In genomic region chr3:106215047-106215446, GRCh38 we compare ENCODE assay signal across 1 cellular context.
TF ChIP-seq lines count a peak whose summit lies in the region.

No MANE protein-coding gene starts in this region.

TF ChIP-seq in HepG2, 621 proteins besides CTCF, POLR2A, EP300 and RAD21 (continued from another document):
- TF ChIP-seq MAZ (IDR thresholded peaks at IDR 0.05; ENCODE audit: borderline replicate concordance, low read depth, low read length) (no peak), MAZ (CRISPR knock-in tag; IDR thresholded peaks at IDR 0.05; ENCODE audit: low read depth) (no peak), ZBTB42 (CRISPR knock-in tag; IDR thresholded peaks at IDR 0.05) (no peak), ZNF441 (CRISPR knock-in tag; IDR thresholded peaks at IDR 0.05; ENCODE audit: borderline replicate concordance) (no peak), AGO1 (IDR thresholded peaks at IDR 0.05; ENCODE audit: low read depth, low read length, poor library complexity, severe bottlenecking) (no peak), SMARCC2 (IDR thresholded peaks at IDR 0.05) (no peak), ZBTB3 (CRISPR knock-in tag; IDR thresholded peaks at IDR 0.05; ENCODE audit: borderline replicate concordance, low read depth) (no peak), ZNF615 (CRISPR knock-in tag; IDR thresholded peaks at IDR 0.05; ENCODE audit: borderline replicate concordance) (no peak), PAWR (CRISPR knock-in tag; IDR thresholded peaks at IDR 0.05; ENCODE audit: borderline replicate concordance) (no peak), RNF2 (conservative IDR thresholded peaks at IDR 0.05; ENCODE audit: low read depth) (no peak)
- TF ChIP-seq, protein P1, sequence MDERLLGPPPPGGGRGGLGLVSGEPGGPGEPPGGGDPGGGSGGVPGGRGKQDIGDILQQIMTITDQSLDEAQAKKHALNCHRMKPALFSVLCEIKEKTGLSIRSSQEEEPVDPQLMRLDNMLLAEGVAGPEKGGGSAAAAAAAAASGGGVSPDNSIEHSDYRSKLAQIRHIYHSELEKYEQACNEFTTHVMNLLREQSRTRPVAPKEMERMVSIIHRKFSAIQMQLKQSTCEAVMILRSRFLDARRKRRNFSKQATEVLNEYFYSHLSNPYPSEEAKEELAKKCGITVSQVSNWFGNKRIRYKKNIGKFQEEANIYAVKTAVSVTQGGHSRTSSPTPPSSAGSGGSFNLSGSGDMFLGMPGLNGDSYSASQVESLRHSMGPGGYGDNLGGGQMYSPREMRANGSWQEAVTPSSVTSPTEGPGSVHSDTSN (CRISPR knock-in tag; IDR thresholded peaks at IDR 0.05), result no peak
